8 cellular contexts compared by ENCODE assay signal in genomic region chr6:120826253-120826652, GRCh38.
DNase-seq lines count a peak whose midpoint lies in the region; ATAC-seq, FAIRE-seq and TF ChIP-seq lines count a peak whose summit lies in the region.

No MANE protein-coding gene starts in this region.

- FAIRE-seq in H1 (lab: Jason Lieb, UNC): peak; percentile 24

- H3K4me3 ChIP-seq in right cardiac atrium (ENCODE audit: low read length): no peak overlapping the region
- no peak overlapping the region for H3K4me3 ChIP-seq in H1 (ENCODE audit: extremely low read depth in 1 of 4, insufficient read depth in 2 of 4, low read depth in 3 of 4, low read length in 4 of 4)
- H3K4me3 ChIP-seq in smooth muscle cell: no peak overlapping the region

- H3K9ac ChIP-seq in H1 (replicated peaks in 1 of 4; ENCODE audit: extremely low read depth in 1 of 4, low read depth in 3 of 4, low read length in 3 of 4): no peak overlapping the region
- H3K9ac ChIP-seq in smooth muscle cell (ENCODE audit: low read depth): no peak overlapping the region

- H3F3A ChIP-seq in smooth muscle cell (ENCODE audit: low read depth): no peaks in the 10 kb centered on the region

- H3K4me2 ChIP-seq in H1 (ENCODE audit: insufficient read depth in 1 of 2, low read depth in 2 of 2, low read length in 2 of 2) (no peak overlapping the region), smooth muscle cell (no peak overlapping the region)

- no peak overlapping the region for H3K14ac ChIP-seq in H1 (ENCODE audit: insufficient read length)

- CTCF ChIA-PET in H1 (lab: Charles Lee; ENCODE audit: partially characterized antibody): interaction anchor here (0.7 to 3.8 kb wide), 9 partner anchors 8 to 420 kb away, joined by 3 to 14 read pairs (median 4); no protein-coding TSS in a partner anchor

- POLR2A ChIA-PET in H1 (lab: Charles Lee; ENCODE audit: partially characterized antibody): no interaction called here

- ATAC-seq in right cardiac atrium: no peak
- no peak for ATAC-seq in Right ventricle myocardium inferior

- 44% methylated on average over 2 of the region's 2 CpGs for WGBS in right cardiac atrium
- 64% methylated on average over 2 of the region's 2 CpGs; no CpG with 5 or more reads in 1 of the 2 experiments for WGBS in H1 (ENCODE audit: extremely low coverage in 1 of 2, insufficient coverage in 1 of 2, insufficient read length in 1 of 2, insufficient replicate concordance in 2 of 2, low coverage in 1 of 2, low lambda C conversion rate in 2 of 2, missing lambda C conversion rate in 1 of 2), 2 experiments
- 49% methylated on average over 2 of the region's 2 CpGs for WGBS in smooth muscle cell (ENCODE audit: low lambda C conversion rate)

- peak; percentile 52 to 73 (median 66) for TF ChIP-seq CTCF in H1 (IDR thresholded peaks at IDR 0.05; ENCODE audit: control extremely low read depth in 1 of 3, insufficient read depth in 1 of 3, low read depth in 1 of 3, low read length in 3 of 3)
- peak; percentile 65 for TF ChIP-seq CTCF in smooth muscle cell (IDR thresholded peaks at IDR 0.05; ENCODE audit: borderline replicate concordance, insufficient read depth, poor library complexity, severe bottlenecking)

- no peak overlapping the region for H3K27ac ChIP-seq in right cardiac atrium (ENCODE audit: low read length)
- no peak overlapping the region for H3K27ac ChIP-seq in H1 (ENCODE audit: low read depth, low read length)
- no peak overlapping the region for H3K27ac ChIP-seq in smooth muscle cell (ENCODE audit: low read depth)

- H3K4me1 ChIP-seq in right cardiac atrium (ENCODE audit: control insufficient read depth, insufficient read depth, low read length): no peaks in the 10 kb centered on the region
- no peaks in the 10 kb centered on the region for H3K4me1 ChIP-seq in H1 (replicated peaks in 1 of 4; ENCODE audit: control insufficient read depth in 3 of 4, insufficient read depth in 4 of 4, low read length in 3 of 4)
- no peaks in the 10 kb centered on the region for H3K4me1 ChIP-seq in smooth muscle cell (ENCODE audit: low read depth)

- no peak overlapping the region for H2BK20ac ChIP-seq in H1 (ENCODE audit: low read length)

- DNase-seq in right cardiac atrium (peak in 2 of 3 donors; percentile 15 to 40), Right ventricle myocardium inferior (ENCODE audit: missing footprints) (no peak), NCI-H510A treated with DMSO at 0.1 percent for 48 hours (lab: John Stamatoyannopoulos, UW) (peak; percentile 4), H1 (ENCODE audit: low read depth in 1 of 2, low spot score in 2 of 2) (peak in 1 of 2 experiments; percentile 62), smooth muscle cell (lab: John Stamatoyannopoulos, UW; ENCODE audit: unreplicated experiment) (no peak), mesenteric fat pad (ENCODE audit: low spot score) (no peak), mucosa of gallbladder (ENCODE audit: low spot score) (no peak), NCI-H2107 (lab: John Stamatoyannopoulos, UW) (no peak)

- H4K8ac ChIP-seq in H1 (ENCODE audit: extremely low read depth, insufficient read depth, low read length): no peak overlapping the region

- no peak overlapping the region for H2BK5ac ChIP-seq in H1 (ENCODE audit: low read depth, low read length)

- no peak for TF ChIP-seq EP300 in H1 (IDR thresholded peaks at IDR 0.05; ENCODE audit: borderline replicate concordance in 1 of 2, low read depth in 2 of 2, low read length in 2 of 2)

- intact Hi-C loops in right cardiac atrium (cut with DNase I): no loop called here
- intact Hi-C loops in Right ventricle myocardium inferior (cut with DNase I): no loop called here

- no peak overlapping the region for H3K18ac ChIP-seq in H1 (ENCODE audit: extremely low read depth, low read length)

- H2AFZ ChIP-seq in H1 (ENCODE audit: low read length) (peak overlapping the region; percentile 76; the same call in 1 of the 2 replicates), smooth muscle cell (ENCODE audit: low read depth) (no peak overlapping the region)

- no peak overlapping the region for H4K91ac ChIP-seq in H1 (replicated peaks; ENCODE audit: insufficient read length, low read length)

- H2BK15ac ChIP-seq in H1 (ENCODE audit: low read length): no peak overlapping the region

- no peak overlapping the region for H4K5ac ChIP-seq in H1 (ENCODE audit: insufficient read length, low read depth, low read length)

- no peaks in the 10 kb centered on the region for H3K36me3 ChIP-seq in H1 (ENCODE audit: control insufficient read depth in 2 of 4, insufficient read depth in 4 of 4, low read length in 3 of 4)
- no peaks in the 10 kb centered on the region for H3K36me3 ChIP-seq in smooth muscle cell (ENCODE audit: low read depth)

- H3K79me1 ChIP-seq in H1 (ENCODE audit: low read depth, low read length): no peaks in the 10 kb centered on the region

- no peak overlapping the region for H2AK5ac ChIP-seq in H1 (ENCODE audit: low read depth, low read length)

- H3K23me2 ChIP-seq in H1 (ENCODE audit: low read depth, low read length): no peaks in the 10 kb centered on the region

- no peak overlapping the region for H2BK120ac ChIP-seq in H1 (replicated peaks; ENCODE audit: low read depth, low read length)

- TF ChIP-seq POLR2A in H1 (IDR thresholded peaks at IDR 0.05; ENCODE audit: control extremely low read depth in 1 of 2, low read depth in 2 of 2, low read length in 2 of 2): no peak

- H3K23ac ChIP-seq in H1 (ENCODE audit: insufficient read length): no peak overlapping the region

- H3K27me3 ChIP-seq in right cardiac atrium (ENCODE audit: control insufficient read depth, insufficient read depth) (no peaks in the 10 kb centered on the region), H1 (replicated peaks in 1 of 4; ENCODE audit: control insufficient read depth in 3 of 4, extremely low read depth in 1 of 4, insufficient read depth in 3 of 4, low read length in 3 of 4) (no peaks in the 10 kb centered on the region), smooth muscle cell (ENCODE audit: low read depth) (no peaks in the 10 kb centered on the region)

- H3K56ac ChIP-seq in H1 (replicated peaks; ENCODE audit: insufficient read length, low read depth, low read length): no peak overlapping the region

- H4K20me1 ChIP-seq in H1 (replicated peaks in 1 of 2; ENCODE audit: control insufficient read depth in 1 of 2, insufficient read depth in 2 of 2, low read length in 2 of 2): no peaks in the 10 kb centered on the region
- no peaks in the 10 kb centered on the region for H4K20me1 ChIP-seq in smooth muscle cell (ENCODE audit: low read depth)

- peak; percentile 74 to 81 for TF ChIP-seq RAD21 in H1 (IDR thresholded peaks at IDR 0.05 in 1 of 2, conservative IDR thresholded peaks at IDR 0.05 in 1 of 2; ENCODE audit: low read depth in 2 of 2, low read length in 2 of 2)

- H3K9me3 ChIP-seq in right cardiac atrium (ENCODE audit: control insufficient read depth, low read length): no peaks in the 10 kb centered on the region
- H3K9me3 ChIP-seq in H1 (ENCODE audit: insufficient read depth in 2 of 2, low read depth in 1 of 2, low read length in 1 of 2): no peaks in the 10 kb centered on the region
- H3K9me3 ChIP-seq in smooth muscle cell (replicated peaks; ENCODE audit: low read depth): no peaks in the 10 kb centered on the region

- H3K4ac ChIP-seq in H1 (replicated peaks; ENCODE audit: insufficient read length, low read depth, low read length): no peak overlapping the region

- H3K79me2 ChIP-seq in H1 (ENCODE audit: control insufficient read depth in 1 of 2, insufficient read depth in 2 of 2, low read length in 2 of 2) (no peaks in the 10 kb centered on the region), smooth muscle cell (ENCODE audit: low read depth) (no peaks in the 10 kb centered on the region)

- H2BK12ac ChIP-seq in H1 (ENCODE audit: low read depth, low read length): no peak overlapping the region

TF ChIP-seq in H1, 55 proteins besides CTCF, POLR2A, EP300 and RAD21:
- TF ChIP-seq RFX5 (IDR thresholded peaks at IDR 0.05; ENCODE audit: borderline replicate concordance, low read depth, low read length) (no peak), ASH2L (IDR thresholded peaks at IDR 0.05; ENCODE audit: low read length) (no peak), SP2 (IDR thresholded peaks at IDR 0.05; ENCODE audit: low read length) (no peak), JUND (IDR thresholded peaks at IDR 0.05; ENCODE audit: low read length) (no peak), EZH2 (IDR thresholded peaks at IDR 0.05; ENCODE audit: low read depth, low read length, severe bottlenecking) (no peak), HDAC2 (IDR thresholded peaks at IDR 0.05; ENCODE audit: borderline replicate concordance in 1 of 2, low read depth in 2 of 2, low read length in 2 of 2) (no peak), KDM1A (IDR thresholded peaks at IDR 0.05; ENCODE audit: borderline replicate concordance, low read length) (no peak), RNF2 (IDR thresholded peaks at IDR 0.05; ENCODE audit: borderline replicate concordance, low read depth, low read length, missing control alignments, poor library complexity, severe bottlenecking) (no peak), CTBP2 (IDR thresholded peaks at IDR 0.05; ENCODE audit: borderline replicate concordance, insufficient read depth, insufficient read length, low read length) (no peak), CHD1 (IDR thresholded peaks at IDR 0.05; ENCODE audit: low read depth, low read length) (no peak), BRCA1 (IDR thresholded peaks at IDR 0.05; ENCODE audit: low read depth, low read length) (no peak), POLR2AphosphoS5 (IDR thresholded peaks at IDR 0.05; ENCODE audit: low read depth, low read length) (no peak), BACH1 (IDR thresholded peaks at IDR 0.05; ENCODE audit: low read length) (no peak), TEAD4 (IDR thresholded peaks at IDR 0.05; ENCODE audit: low read depth, low read length) (no peak), RBBP5 (IDR thresholded peaks at IDR 0.05; ENCODE audit: borderline replicate concordance, low read depth, low read length) (no peak), HDAC6 (IDR thresholded peaks at IDR 0.05; ENCODE audit: low read depth, low read length) (no peak), SIRT6 (IDR thresholded peaks at IDR 0.05; ENCODE audit: low read length) (no peak)
TF ChIP-seq in H1: peak in this region for 0.

Comparison
In these comparisons a context has a peak if more than half of its experiments do, and no peak if none do; other contexts are left out.
1. DNase-seq: peak in right cardiac atrium (2 of 3) and NCI-H510A treated with DMSO at 0.1 percent for 48 hours (single experiment); none in Right ventricle myocardium inferior (single experiment), smooth muscle cell (single experiment), mesenteric fat pad (single experiment), mucosa of gallbladder (single experiment) and NCI-H2107 (single experiment).